29 cellular contexts compared by ENCODE assay signal in the genomic region with DNA sequence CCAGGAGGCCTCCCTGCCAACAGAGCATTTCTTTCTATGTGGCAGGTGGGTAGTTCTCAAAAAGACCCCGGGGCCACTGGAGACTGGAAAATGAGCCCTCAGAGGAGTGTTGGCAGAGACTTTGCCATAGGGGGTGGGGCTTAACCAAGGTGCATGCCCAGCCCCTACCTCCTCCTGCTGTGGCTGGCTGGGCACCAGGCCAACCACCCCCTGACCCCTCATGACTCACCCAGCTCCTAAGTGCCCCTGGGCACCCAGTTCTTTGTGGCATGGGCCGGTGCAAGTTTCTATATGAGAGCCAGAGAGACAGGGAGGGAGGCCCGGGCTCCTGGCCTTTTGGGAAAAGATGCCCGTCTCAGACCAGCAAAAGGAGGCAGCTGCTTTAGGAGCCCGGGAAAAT.
DNase-seq lines count a peak whose midpoint lies in the region; ATAC-seq and TF ChIP-seq lines count a peak whose summit lies in the region.
"Had no signal": no experiment of that assay in that cellular context is flagged by ENCODE, and none has a peak within 500 bp of the region (broad histone marks: within the 10 kb centered on the region; RNA-seq: fewer than 3 reads in every experiment).

No MANE protein-coding gene starts in this region.

- peaks cover 14% of the 10 kb centered on the region for H3K27me3 Mint-ChIP-seq in activated T-helper 17 cell treated with anti-CD3 and anti-CD28 coated beads, Interleukin-2, amount 50 U/mL, for 72 hours
- H3K27me3 Mint-ChIP-seq: activated CD4-positive, alpha-beta memory T cell treated with anti-CD3 and anti-CD28 coated beads, Interleukin-2, amount 10 ng/mL, durations not matched to agents 7 days and 5 days had no signal

- no peaks in the 10 kb centered on the region for H3K36me3 ChIP-seq in heart left ventricle
- no peaks in the 10 kb centered on the region for H3K36me3 ChIP-seq in left lung
- H3K36me3 ChIP-seq in tibial artery: peaks cover 0 to 7% (median 0%) of the 10 kb centered on the region in 3 donors
- H3K36me3 ChIP-seq: cardiac muscle cell, left ventricle myocardium inferior, vagina had no signal

- no peak for TF ChIP-seq POLR2A in heart left ventricle (IDR thresholded peaks at IDR 0.05)

- no peak for ATAC-seq in Right ventricle myocardium inferior
- ATAC-seq in heart left ventricle: no peak
- no peak for ATAC-seq in activated T-helper 17 cell treated with anti-CD3 and anti-CD28 coated beads, Interleukin-2, amount 50 U/mL, for 72 hours (replicated peaks)
- ATAC-seq in left lung: peak; percentile 5
- ATAC-seq: GM12878; stimulated activated effector memory CD8-positive, alpha-beta T cell treated with anti-CD3 and anti-CD28 coated beads, Interleukin-12 subunit alpha, Interleukin-12 subunit beta, amount 100 ng/mL, for 72 hours had no signal

- H3K4me1 Mint-ChIP-seq in activated T-helper 17 cell treated with anti-CD3 and anti-CD28 coated beads, Interleukin-2, amount 50 U/mL, for 72 hours: no peaks in the 10 kb centered on the region
- H3K4me1 Mint-ChIP-seq: activated B cell treated with CpG ODN at 0.5 μM for 24 hours; IgD-negative memory B cell; stimulated activated effector memory CD8-positive, alpha-beta T cell treated with anti-CD3 and anti-CD28 coated beads, Interleukin-12 subunit alpha, Interleukin-12 subunit beta, amount 100 ng/mL, for 72 hours had no signal

- H3K9me3 Mint-ChIP-seq in activated T-helper 17 cell treated with anti-CD3 and anti-CD28 coated beads, Interleukin-2, amount 50 U/mL, for 72 hours: no peaks in the 10 kb centered on the region
- H3K9me3 Mint-ChIP-seq: activated B cell treated with CpG ODN at 0.5 μM for 24 hours; activated CD4-positive, alpha-beta memory T cell treated with anti-CD3 and anti-CD28 coated beads, Interleukin-2, amount 10 ng/mL, durations not matched to agents 7 days and 5 days; dendritic cell treated with granulocyte-macrophage colony-stimulating factor and Interleukin-4, amounts not matched to agents 40 ng/mL and 50 ng/mL, for 4 days; IgD-negative memory B cell; nephron progenitor cell; stimulated activated effector memory CD8-positive, alpha-beta T cell treated with anti-CD3 and anti-CD28 coated beads, Interleukin-12 subunit alpha, Interleukin-12 subunit beta, amount 100 ng/mL, for 72 hours had no signal

- intact Hi-C loops in Right ventricle myocardium inferior (cut with DNase I) (no loop called here), heart left ventricle (cut with DNase I) (loop anchor here in 1 of 10 donors (5.0 kb wide), 1 partner anchor 434 kb away; no protein-coding TSS in a partner anchor), left lung (cut with DNase I) (no loop called here), tibial artery (cut with DNase I; ENCODE audit: low total_unique reads) (no loop called here)

- H3K9me3 ChIP-seq in heart left ventricle: no peaks in the 10 kb centered on the region
- H3K9me3 ChIP-seq in left lung: no peaks in the 10 kb centered on the region
- no peaks in the 10 kb centered on the region for H3K9me3 ChIP-seq in tibial artery
- H3K9me3 ChIP-seq: left ventricle myocardium inferior, suprapubic skin, vagina had no signal

- H3K27ac ChIP-seq in heart left ventricle (no peak overlapping the region), left lung (no peak overlapping the region), tibial artery (peak overlapping the region; percentile 58 to 71)
- H3K27ac ChIP-seq: C4-2B, cardiac muscle cell, left ventricle myocardium inferior, suprapubic skin, vagina had no signal

- H3K4me3 Mint-ChIP-seq in activated T-helper 17 cell treated with anti-CD3 and anti-CD28 coated beads, Interleukin-2, amount 50 U/mL, for 72 hours: no peak overlapping the region
- H3K4me3 Mint-ChIP-seq: activated B cell treated with CpG ODN at 0.5 μM for 24 hours; activated CD4-positive, alpha-beta memory T cell treated with anti-CD3 and anti-CD28 coated beads, Interleukin-2, amount 10 ng/mL, durations not matched to agents 7 days and 5 days; dendritic cell treated with granulocyte-macrophage colony-stimulating factor and Interleukin-4, amounts not matched to agents 40 ng/mL and 50 ng/mL, for 4 days; IgD-negative memory B cell; nephron progenitor cell; stimulated activated effector memory CD8-positive, alpha-beta T cell treated with anti-CD3 and anti-CD28 coated beads, Interleukin-12 subunit alpha, Interleukin-12 subunit beta, amount 100 ng/mL, for 72 hours had no signal

- TF ChIP-seq CTCF in heart left ventricle (IDR thresholded peaks at IDR 0.05) (no peak), left lung (IDR thresholded peaks at IDR 0.05) (no peak), tibial artery (IDR thresholded peaks at IDR 0.05) (no peak)

- H3K4me1 ChIP-seq in heart left ventricle: peaks cover 0 to 27% (median 12%) of the 10 kb centered on the region in 12 donors
- H3K4me1 ChIP-seq in left lung: peaks cover 5 to 12% of the 10 kb centered on the region in 2 donors
- H3K4me1 ChIP-seq in tibial artery: peaks cover 0 to 35% (median 22%) of the 10 kb centered on the region in 4 donors

- peak overlapping the region; percentile 26 for H3K27ac Mint-ChIP-seq in activated T-helper 17 cell treated with anti-CD3 and anti-CD28 coated beads, Interleukin-2, amount 50 U/mL, for 72 hours
- H3K27ac Mint-ChIP-seq: activated B cell treated with CpG ODN at 0.5 μM for 24 hours; activated CD4-positive, alpha-beta memory T cell treated with anti-CD3 and anti-CD28 coated beads, Interleukin-2, amount 10 ng/mL, durations not matched to agents 7 days and 5 days; dendritic cell treated with granulocyte-macrophage colony-stimulating factor and Interleukin-4, amounts not matched to agents 40 ng/mL and 50 ng/mL, for 4 days; IgD-negative memory B cell; stimulated activated effector memory CD8-positive, alpha-beta T cell treated with anti-CD3 and anti-CD28 coated beads, Interleukin-12 subunit alpha, Interleukin-12 subunit beta, amount 100 ng/mL, for 72 hours had no signal

- H3K27me3 ChIP-seq in heart left ventricle (no peaks in the 10 kb centered on the region), left lung (no peaks in the 10 kb centered on the region), tibial artery (no peaks in the 10 kb centered on the region)
- H3K27me3 ChIP-seq: cardiac muscle cell, suprapubic skin, vagina had no signal

- DNase-seq in Right ventricle myocardium inferior (ENCODE audit: missing footprints) (peak; percentile 68), heart left ventricle (no peak), left lung (peak in 1 of 2 donors; percentile 32), tibial artery (peak in 1 of 2 donors; percentile 62), DMS114 treated with DMSO at 0.1 percent for 48 hours (lab: John Stamatoyannopoulos, UW; ENCODE audit: unreplicated experiment) (no peak), NCI-H748 (lab: John Stamatoyannopoulos, UW; ENCODE audit: unreplicated experiment) (no peak)
- no peak for DNase-seq in activated T-cell treated with anti-CD3 and anti-CD28 coated beads, Interleukin-2, amount 50 U/mL, for 1 hour
- DNase-seq: ACHN; activated B cell treated with CpG ODN at 0.5 μM for 24 hours; activated CD4-positive, alpha-beta memory T cell treated with anti-CD3 and anti-CD28 coated beads, Interleukin-2, amount 10 ng/mL, durations not matched to agents 7 days and 5 days; activated naive CD4-positive, alpha-beta T cell; activated T-cell treated with anti-CD3 and anti-CD28 coated beads for 4 hours; amniotic stem cell; DMS153; left ventricle myocardium inferior; NCI-H1694 treated with DMSO at 0.1 percent for 48 hours; NCI-H446; nephron progenitor cell; stimulated activated CD4-positive, alpha-beta T cell treated with anti-CD3 and anti-CD28 coated beads, Interleukin-2, amount 100 ng/mL, for 24 hours; T-helper 9 cell had no signal

- WGBS in heart left ventricle, 4 donors: 91 to 100% (median 96%) methylated on average over 5 of the region's 5 CpGs

- no peaks in the 10 kb centered on the region for H3K36me3 Mint-ChIP-seq in activated T-helper 17 cell treated with anti-CD3 and anti-CD28 coated beads, Interleukin-2, amount 50 U/mL, for 72 hours (ENCODE audit: low read depth)
- H3K36me3 Mint-ChIP-seq: IgD-negative memory B cell; stimulated activated effector memory CD8-positive, alpha-beta T cell treated with anti-CD3 and anti-CD28 coated beads, Interleukin-12 subunit alpha, Interleukin-12 subunit beta, amount 100 ng/mL, for 72 hours had no signal

- no peak overlapping the region for H3K4me3 ChIP-seq in heart left ventricle
- H3K4me3 ChIP-seq in left lung: no peak overlapping the region
- H3K4me3 ChIP-seq in tibial artery: no peak overlapping the region
- H3K4me3 ChIP-seq: cardiac muscle cell, GM12878, left ventricle myocardium inferior, suprapubic skin, vagina had no signal

Comparison
In these comparisons a context has a peak if more than half of its experiments do, and no peak if none do; other contexts are left out.
1. H3K27ac ChIP-seq: peak in tibial artery (2 of 2); none in heart left ventricle (0 of 12) and left lung (0 of 2).